In the genomic region with DNA sequence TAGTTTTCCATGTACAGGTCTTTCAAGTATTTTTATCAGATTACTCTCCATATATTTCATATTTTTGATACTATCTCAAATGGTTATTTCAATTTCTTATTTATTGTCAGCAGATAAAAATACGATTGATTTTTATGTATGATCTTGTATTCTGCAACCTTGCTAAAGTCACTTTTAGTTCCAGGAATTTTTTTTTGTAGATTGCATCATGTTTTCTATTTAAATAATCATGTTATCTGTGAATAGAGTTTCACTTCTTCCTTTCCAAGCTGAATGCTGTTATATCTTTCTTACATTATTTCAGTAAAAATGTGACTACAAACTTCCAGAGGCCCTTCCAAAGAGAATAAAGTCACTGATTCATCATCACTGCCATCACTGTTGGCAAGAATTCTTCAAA, we compare ENCODE assay signal across 23 cellular contexts.
DNase-seq lines count a peak whose midpoint lies in the region; ATAC-seq, FAIRE-seq and TF ChIP-seq lines count a peak whose summit lies in the region.
"Had no signal": no experiment of that assay in that cellular context is flagged by ENCODE, and none has a peak within 500 bp of the region (broad histone marks: within the 10 kb centered on the region; RNA-seq: fewer than 3 reads in every experiment).

No MANE protein-coding gene starts in this region.

- DNase-seq in activated T-cell treated with anti-CD3 and anti-CD28 coated beads, Interleukin-2, amount 50 U/mL, for 72 hours: no peak
- no peak for DNase-seq in activated T-cell treated with anti-CD3 and anti-CD28 coated beads, Interleukin-2, amount 50 U/mL, for 24 hours
- DNase-seq in MV-4-11 (lab: John Stamatoyannopoulos, UW): peak; percentile 87
- peak; percentile 24 for DNase-seq in adipocyte (ENCODE audit: low read depth)
- no peak for DNase-seq in stimulated activated effector memory CD8-positive, alpha-beta T cell treated with anti-CD3 and anti-CD28 coated beads, Interleukin-12 subunit alpha, Interleukin-12 subunit beta, amount 100 ng/mL, for 72 hours (ENCODE audit: low spot score in 2 of 2)
- DNase-seq in GM13976 (ENCODE audit: low spot score): no peak
- no peak for DNase-seq in pancreas
- no peak for DNase-seq in hepatocyte (ENCODE audit: low spot score)
- DNase-seq: C1 segment of cervical spinal cord, DND-41, GDM1, H7, Karpas-422, MG63, NCI-H1417, NCI-H2029, NCI-H2171 treated with DMSO at 0.1 percent for 48 hours, NCI-H748 treated with DMSO at 0.1 percent for 48 hours, Right ventricle myocardium superior had no signal

- H3K9me3 Mint-ChIP-seq in activated T-cell treated with anti-CD3 and anti-CD28 coated beads, Interleukin-2, amount 50 U/mL, for 72 hours: peaks cover 0 to 2% of the 10 kb centered on the region in 2 donors
- no peaks in the 10 kb centered on the region for H3K9me3 Mint-ChIP-seq in activated T-cell treated with anti-CD3 and anti-CD28 coated beads, Interleukin-2, amount 50 U/mL, for 24 hours
- no peaks in the 10 kb centered on the region for H3K9me3 Mint-ChIP-seq in stimulated activated effector memory CD8-positive, alpha-beta T cell treated with anti-CD3 and anti-CD28 coated beads, Interleukin-12 subunit alpha, Interleukin-12 subunit beta, amount 100 ng/mL, for 72 hours

- H3K36me3 ChIP-seq in adipocyte (ENCODE audit: control insufficient read depth, insufficient read depth, low read length, severe bottlenecking) (no peaks in the 10 kb centered on the region), pancreas (no peaks in the 10 kb centered on the region), hepatocyte (replicated peaks; ENCODE audit: insufficient read depth, low read depth) (no peaks in the 10 kb centered on the region)
- H3K36me3 ChIP-seq: MG63 had no signal

- no peak overlapping the region for H2AFZ ChIP-seq in hepatocyte

- intact Hi-C loops in pancreas (cut with DNase I): no loop called here

- H3K36me3 Mint-ChIP-seq in activated T-cell treated with anti-CD3 and anti-CD28 coated beads, Interleukin-2, amount 50 U/mL, for 72 hours (ENCODE audit: insufficient read depth in 2 of 2): no peaks in the 10 kb centered on the region
- no peaks in the 10 kb centered on the region for H3K36me3 Mint-ChIP-seq in activated T-cell treated with anti-CD3 and anti-CD28 coated beads, Interleukin-2, amount 50 U/mL, for 24 hours (ENCODE audit: low read depth)
- no peaks in the 10 kb centered on the region for H3K36me3 Mint-ChIP-seq in stimulated activated effector memory CD8-positive, alpha-beta T cell treated with anti-CD3 and anti-CD28 coated beads, Interleukin-12 subunit alpha, Interleukin-12 subunit beta, amount 100 ng/mL, for 72 hours

- TF ChIP-seq CTCF in GM13976 (IDR thresholded peaks at IDR 0.05; ENCODE audit: borderline replicate concordance, control extremely low read depth, extremely low read depth, insufficient read depth, missing control alignments) (no peak), pancreas (IDR thresholded peaks at IDR 0.05) (no peak), hepatocyte (IDR thresholded peaks at IDR 0.05; ENCODE audit: poor library complexity) (no peak)

- H4K20me1 ChIP-seq in hepatocyte (ENCODE audit: insufficient read depth, poor library complexity, severe bottlenecking): no peaks in the 10 kb centered on the region

- WGBS in pancreas, 2 donors: 42 to 63% methylated on average over 1 of the region's 1 CpG
- WGBS in hepatocyte (ENCODE audit: low lambda C conversion rate, missing lambda C conversion rate): 97% methylated on average over 1 of the region's 1 CpG

- peak overlapping the region; percentile 35 for H3K27ac Mint-ChIP-seq in activated T-cell treated with anti-CD3 and anti-CD28 coated beads, Interleukin-2, amount 50 U/mL, for 72 hours
- no peak overlapping the region for H3K27ac Mint-ChIP-seq in activated T-cell treated with anti-CD3 and anti-CD28 coated beads, Interleukin-2, amount 50 U/mL, for 24 hours
- peak overlapping the region; percentile 71 for H3K27ac Mint-ChIP-seq in stimulated activated effector memory CD8-positive, alpha-beta T cell treated with anti-CD3 and anti-CD28 coated beads, Interleukin-12 subunit alpha, Interleukin-12 subunit beta, amount 100 ng/mL, for 72 hours

- H3K79me2 ChIP-seq in hepatocyte: no peaks in the 10 kb centered on the region

- no peaks in the 10 kb centered on the region for H3K9me2 ChIP-seq in hepatocyte (replicated peaks; ENCODE audit: insufficient read depth)

- H3K27me3 ChIP-seq in adipocyte (replicated peaks; ENCODE audit: control insufficient read depth, insufficient read depth, low read length): no peaks in the 10 kb centered on the region
- no peaks in the 10 kb centered on the region for H3K27me3 ChIP-seq in pancreas
- H3K27me3 ChIP-seq in hepatocyte: no peaks in the 10 kb centered on the region
- H3K27me3 ChIP-seq: MG63 had no signal

- H3K4me3 Mint-ChIP-seq in activated T-cell treated with anti-CD3 and anti-CD28 coated beads, Interleukin-2, amount 50 U/mL, for 72 hours: no peak overlapping the region
- H3K4me3 Mint-ChIP-seq in activated T-cell treated with anti-CD3 and anti-CD28 coated beads, Interleukin-2, amount 50 U/mL, for 24 hours: no peak overlapping the region
- H3K4me3 Mint-ChIP-seq in stimulated activated effector memory CD8-positive, alpha-beta T cell treated with anti-CD3 and anti-CD28 coated beads, Interleukin-12 subunit alpha, Interleukin-12 subunit beta, amount 100 ng/mL, for 72 hours: no peak overlapping the region

- no peaks in the 10 kb centered on the region for H3K27me3 Mint-ChIP-seq in activated T-cell treated with anti-CD3 and anti-CD28 coated beads, Interleukin-2, amount 50 U/mL, for 72 hours (ENCODE audit: low read depth)
- no peaks in the 10 kb centered on the region for H3K27me3 Mint-ChIP-seq in activated T-cell treated with anti-CD3 and anti-CD28 coated beads, Interleukin-2, amount 50 U/mL, for 24 hours

- in situ Hi-C loops in GM13976 (cut with MboI; ENCODE audit: low sequenced_read_pairs, unreplicated experiment): no loop called here

- no peak overlapping the region for H3K4me2 ChIP-seq in hepatocyte

- peaks cover 10% of the 10 kb centered on the region for H3K4me1 Mint-ChIP-seq in activated T-cell treated with anti-CD3 and anti-CD28 coated beads, Interleukin-2, amount 50 U/mL, for 72 hours (ENCODE audit: low read depth)
- H3K4me1 Mint-ChIP-seq in activated T-cell treated with anti-CD3 and anti-CD28 coated beads, Interleukin-2, amount 50 U/mL, for 24 hours (ENCODE audit: low read depth): peaks cover 8% of the 10 kb centered on the region
- peaks cover 8% of the 10 kb centered on the region for H3K4me1 Mint-ChIP-seq in stimulated activated effector memory CD8-positive, alpha-beta T cell treated with anti-CD3 and anti-CD28 coated beads, Interleukin-12 subunit alpha, Interleukin-12 subunit beta, amount 100 ng/mL, for 72 hours

- no peak overlapping the region for H3K9ac ChIP-seq in adipocyte (ENCODE audit: low read length)

- H3K27ac ChIP-seq in pancreas (no peak overlapping the region), hepatocyte (no peak overlapping the region)

- no peak for ATAC-seq in activated T-cell treated with anti-CD3 and anti-CD28 coated beads, Interleukin-2, amount 50 U/mL, for 72 hours (replicated peaks in 1 of 2)
- no peak for ATAC-seq in stimulated activated effector memory CD8-positive, alpha-beta T cell treated with anti-CD3 and anti-CD28 coated beads, Interleukin-12 subunit alpha, Interleukin-12 subunit beta, amount 100 ng/mL, for 72 hours
- ATAC-seq in pancreas: no peak
- ATAC-seq: SK-N-SH treated with all-trans-retinoic acid at 6 μM for 48 hours had no signal

- H3K4me1 ChIP-seq in adipocyte (ENCODE audit: control insufficient read depth, insufficient read depth, low read length) (peaks cover 5% of the 10 kb centered on the region), pancreas (no peaks in the 10 kb centered on the region), hepatocyte (ENCODE audit: insufficient read depth) (no peaks in the 10 kb centered on the region)

- H3K4me3 ChIP-seq in adipocyte (ENCODE audit: low read length): no peak overlapping the region
- no peak overlapping the region for H3K4me3 ChIP-seq in pancreas
- H3K4me3 ChIP-seq in hepatocyte: no peak overlapping the region
- H3K4me3 ChIP-seq: MG63 had no signal

- H3K9me3 ChIP-seq in adipocyte (ENCODE audit: control insufficient read depth, low read length) (no peaks in the 10 kb centered on the region), pancreas (no peaks in the 10 kb centered on the region), hepatocyte (ENCODE audit: low read depth) (no peaks in the 10 kb centered on the region)
- H3K9me3 ChIP-seq: MG63 had no signal

- FAIRE-seq in pancreas (lab: Jason Lieb, UNC): no peak
- FAIRE-seq: A204.1, GM12892, RCC 7860 had no signal

Comparison
In these comparisons a context has a peak if more than half of its experiments do, and no peak if none do; other contexts are left out.
1. DNase-seq: peak in MV-4-11 (single experiment) and adipocyte (single experiment); none in activated T-cell treated with anti-CD3 and anti-CD28 coated beads, Interleukin-2, amount 50 U/mL, for 72 hours (0 of 2), activated T-cell treated with anti-CD3 and anti-CD28 coated beads, Interleukin-2, amount 50 U/mL, for 24 hours (single experiment), stimulated activated effector memory CD8-positive, alpha-beta T cell treated with anti-CD3 and anti-CD28 coated beads, Interleukin-12 subunit alpha, Interleukin-12 subunit beta, amount 100 ng/mL, for 72 hours (0 of 2), GM13976 (single experiment), pancreas (0 of 6) and hepatocyte (single experiment).